In the genomic region with DNA sequence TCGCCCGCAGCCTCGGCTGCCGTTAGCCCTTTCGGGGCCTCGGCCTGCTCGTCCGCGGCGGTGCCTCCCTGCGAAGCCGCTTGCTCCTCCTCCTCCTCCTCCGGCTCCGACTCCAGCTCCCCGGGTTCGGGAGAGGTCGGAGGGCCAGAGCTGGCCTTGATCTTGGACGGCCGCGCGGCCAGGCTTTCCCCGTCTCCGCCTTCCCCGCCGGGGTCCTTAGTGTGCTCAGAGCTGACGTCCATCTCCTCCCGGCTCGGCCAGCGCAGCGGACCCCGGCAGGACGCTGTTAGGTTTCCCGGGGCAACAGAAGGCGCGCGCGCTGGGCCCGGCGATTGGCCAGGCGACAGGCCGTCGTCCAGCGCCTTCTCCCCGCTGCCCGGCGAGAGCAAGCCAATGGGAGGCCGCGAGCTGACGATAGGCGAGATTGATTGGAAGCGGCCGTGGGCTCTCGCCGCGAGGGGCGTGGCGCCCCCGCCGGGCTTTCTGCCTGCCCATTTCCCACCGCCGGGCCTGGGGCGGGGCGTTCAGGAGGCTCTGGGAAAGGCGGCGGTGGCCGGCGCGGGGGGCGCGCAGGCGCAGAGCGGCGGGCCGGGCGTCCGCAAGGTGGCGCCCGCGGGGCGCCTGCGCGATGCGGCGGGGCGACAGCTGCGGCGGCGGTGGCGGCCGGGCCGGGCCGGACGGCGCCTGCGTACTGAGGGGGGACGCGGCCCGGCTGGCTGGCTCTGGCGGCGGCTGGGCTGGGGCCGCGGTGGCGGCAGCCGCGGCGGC, we compare ENCODE assay signal across 1 cellular context.
TF ChIP-seq lines count a peak whose summit lies in the region.

A gene with protein sequence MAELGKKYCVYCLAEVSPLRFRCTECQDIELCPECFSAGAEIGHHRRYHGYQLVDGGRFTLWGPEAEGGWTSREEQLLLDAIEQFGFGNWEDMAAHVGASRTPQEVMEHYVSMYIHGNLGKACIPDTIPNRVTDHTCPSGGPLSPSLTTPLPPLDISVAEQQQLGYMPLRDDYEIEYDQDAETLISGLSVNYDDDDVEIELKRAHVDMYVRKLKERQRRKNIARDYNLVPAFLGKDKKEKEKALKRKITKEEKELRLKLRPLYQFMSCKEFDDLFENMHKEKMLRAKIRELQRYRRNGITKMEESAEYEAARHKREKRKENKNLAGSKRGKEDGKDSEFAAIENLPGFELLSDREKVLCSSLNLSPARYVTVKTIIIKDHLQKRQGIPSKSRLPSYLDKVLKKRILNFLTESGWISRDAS (plus strand): TSS at position 676 of the 768 bp plus-strand sequence. CDS start 208 bp downstream, outside the sequence.

TF ChIP-seq in H1, 55 proteins besides CTCF, POLR2A, EP300 and RAD21 (continued from another document):
- TF ChIP-seq, protein P1, sequence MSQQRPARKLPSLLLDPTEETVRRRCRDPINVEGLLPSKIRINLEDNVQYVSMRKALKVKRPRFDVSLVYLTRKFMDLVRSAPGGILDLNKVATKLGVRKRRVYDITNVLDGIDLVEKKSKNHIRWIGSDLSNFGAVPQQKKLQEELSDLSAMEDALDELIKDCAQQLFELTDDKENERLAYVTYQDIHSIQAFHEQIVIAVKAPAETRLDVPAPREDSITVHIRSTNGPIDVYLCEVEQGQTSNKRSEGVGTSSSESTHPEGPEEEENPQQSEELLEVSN (IDR thresholded peaks at IDR 0.05) = peak; percentile 78
